In the genomic region with DNA sequence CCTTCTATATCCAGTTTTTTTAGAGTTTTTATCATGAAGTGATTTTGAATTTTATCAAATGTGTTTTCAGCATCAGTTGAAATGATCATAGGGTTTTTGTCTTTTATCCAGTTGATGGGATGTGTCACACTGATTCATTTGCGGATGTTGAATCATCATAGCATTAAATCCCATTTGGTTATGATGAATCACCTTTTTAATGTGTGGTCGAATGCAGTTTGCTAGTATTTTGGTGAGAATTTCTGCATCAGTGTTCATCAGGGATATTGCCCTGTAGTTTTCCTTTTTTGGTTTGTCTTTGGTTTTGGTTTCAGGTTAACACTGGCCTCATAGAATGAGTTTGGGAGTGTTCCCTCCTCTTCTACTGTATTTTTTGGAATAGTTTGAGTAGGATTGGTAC, we compare ENCODE assay signal across 1 cellular context.
TF ChIP-seq lines count a peak whose summit lies in the region.

No MANE protein-coding gene starts in this region.

TF ChIP-seq in SK-N-SH, 30 proteins besides CTCF, POLR2A, EP300 and RAD21 (continued from another document):
- TF ChIP-seq FOXJ3 (CRISPR knock-in tag; IDR thresholded peaks at IDR 0.05) (no peak), NFIC (IDR thresholded peaks at IDR 0.05; ENCODE audit: borderline replicate concordance) (peak; percentile 80; the same call in 1 of the 2 replicates), GATA2 (CRISPR knock-in tag; IDR thresholded peaks at IDR 0.05) (no peak), MEF2A (IDR thresholded peaks at IDR 0.05; ENCODE audit: borderline replicate concordance, low read depth) (peak; percentile 67), TCF12 (IDR thresholded peaks at IDR 0.05) (peak; percentile 98), RFX5 (IDR thresholded peaks at IDR 0.05; ENCODE audit: low read length) (no peak), JUND (IDR thresholded peaks at IDR 0.05) (peak; percentile 100), EZH2phosphoT487 (IDR thresholded peaks at IDR 0.05; ENCODE audit: borderline replicate concordance, low read depth) (no peak), YY1 (IDR thresholded peaks at IDR 0.05; ENCODE audit: low read depth) (no peak), TAF1 (IDR thresholded peaks at IDR 0.05; ENCODE audit: borderline replicate concordance, low read depth, low read length) (no peak), SIN3A (IDR thresholded peaks at IDR 0.05; ENCODE audit: borderline replicate concordance, low read depth, low read length) (0 out of 2 replicates have a peak, but pooled peaks have one; percentile 52), NRF1 (IDR thresholded peaks at IDR 0.05; ENCODE audit: low read depth, low read length) (no peak), GABPA (IDR thresholded peaks at IDR 0.05; ENCODE audit: low read depth) (0 out of 2 replicates have a peak, but pooled peaks have one; percentile 12), FOSL2 (IDR thresholded peaks at IDR 0.05; ENCODE audit: borderline replicate concordance, low read depth) (peak; percentile 100), RCOR1 (IDR thresholded peaks at IDR 0.05; ENCODE audit: low read length) (no peak), TEAD4 (IDR thresholded peaks at IDR 0.05; ENCODE audit: borderline replicate concordance, insufficient read depth) (peak; percentile 87), FOXM1 (IDR thresholded peaks at IDR 0.05; ENCODE audit: low read depth) (peak; percentile 86; the same call in 1 of the 2 replicates)
- TF ChIP-seq, protein P1, sequence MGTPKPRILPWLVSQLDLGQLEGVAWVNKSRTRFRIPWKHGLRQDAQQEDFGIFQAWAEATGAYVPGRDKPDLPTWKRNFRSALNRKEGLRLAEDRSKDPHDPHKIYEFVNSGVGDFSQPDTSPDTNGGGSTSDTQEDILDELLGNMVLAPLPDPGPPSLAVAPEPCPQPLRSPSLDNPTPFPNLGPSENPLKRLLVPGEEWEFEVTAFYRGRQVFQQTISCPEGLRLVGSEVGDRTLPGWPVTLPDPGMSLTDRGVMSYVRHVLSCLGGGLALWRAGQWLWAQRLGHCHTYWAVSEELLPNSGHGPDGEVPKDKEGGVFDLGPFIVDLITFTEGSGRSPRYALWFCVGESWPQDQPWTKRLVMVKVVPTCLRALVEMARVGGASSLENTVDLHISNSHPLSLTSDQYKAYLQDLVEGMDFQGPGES (IDR thresholded peaks at IDR 0.05; ENCODE audit: low read depth, low read length) = no peak
- TF ChIP-seq, protein P2, sequence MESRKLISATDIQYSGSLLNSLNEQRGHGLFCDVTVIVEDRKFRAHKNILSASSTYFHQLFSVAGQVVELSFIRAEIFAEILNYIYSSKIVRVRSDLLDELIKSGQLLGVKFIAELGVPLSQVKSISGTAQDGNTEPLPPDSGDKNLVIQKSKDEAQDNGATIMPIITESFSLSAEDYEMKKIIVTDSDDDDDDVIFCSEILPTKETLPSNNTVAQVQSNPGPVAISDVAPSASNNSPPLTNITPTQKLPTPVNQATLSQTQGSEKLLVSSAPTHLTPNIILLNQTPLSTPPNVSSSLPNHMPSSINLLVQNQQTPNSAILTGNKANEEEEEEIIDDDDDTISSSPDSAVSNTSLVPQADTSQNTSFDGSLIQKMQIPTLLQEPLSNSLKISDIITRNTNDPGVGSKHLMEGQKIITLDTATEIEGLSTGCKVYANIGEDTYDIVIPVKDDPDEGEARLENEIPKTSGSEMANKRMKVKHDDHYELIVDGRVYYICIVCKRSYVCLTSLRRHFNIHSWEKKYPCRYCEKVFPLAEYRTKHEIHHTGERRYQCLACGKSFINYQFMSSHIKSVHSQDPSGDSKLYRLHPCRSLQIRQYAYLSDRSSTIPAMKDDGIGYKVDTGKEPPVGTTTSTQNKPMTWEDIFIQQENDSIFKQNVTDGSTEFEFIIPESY (IDR thresholded peaks at IDR 0.05; ENCODE audit: borderline replicate concordance, low read depth) = 0 out of 2 replicates have a peak, but pooled peaks have one; percentile 31
- TF ChIP-seq, protein P3, sequence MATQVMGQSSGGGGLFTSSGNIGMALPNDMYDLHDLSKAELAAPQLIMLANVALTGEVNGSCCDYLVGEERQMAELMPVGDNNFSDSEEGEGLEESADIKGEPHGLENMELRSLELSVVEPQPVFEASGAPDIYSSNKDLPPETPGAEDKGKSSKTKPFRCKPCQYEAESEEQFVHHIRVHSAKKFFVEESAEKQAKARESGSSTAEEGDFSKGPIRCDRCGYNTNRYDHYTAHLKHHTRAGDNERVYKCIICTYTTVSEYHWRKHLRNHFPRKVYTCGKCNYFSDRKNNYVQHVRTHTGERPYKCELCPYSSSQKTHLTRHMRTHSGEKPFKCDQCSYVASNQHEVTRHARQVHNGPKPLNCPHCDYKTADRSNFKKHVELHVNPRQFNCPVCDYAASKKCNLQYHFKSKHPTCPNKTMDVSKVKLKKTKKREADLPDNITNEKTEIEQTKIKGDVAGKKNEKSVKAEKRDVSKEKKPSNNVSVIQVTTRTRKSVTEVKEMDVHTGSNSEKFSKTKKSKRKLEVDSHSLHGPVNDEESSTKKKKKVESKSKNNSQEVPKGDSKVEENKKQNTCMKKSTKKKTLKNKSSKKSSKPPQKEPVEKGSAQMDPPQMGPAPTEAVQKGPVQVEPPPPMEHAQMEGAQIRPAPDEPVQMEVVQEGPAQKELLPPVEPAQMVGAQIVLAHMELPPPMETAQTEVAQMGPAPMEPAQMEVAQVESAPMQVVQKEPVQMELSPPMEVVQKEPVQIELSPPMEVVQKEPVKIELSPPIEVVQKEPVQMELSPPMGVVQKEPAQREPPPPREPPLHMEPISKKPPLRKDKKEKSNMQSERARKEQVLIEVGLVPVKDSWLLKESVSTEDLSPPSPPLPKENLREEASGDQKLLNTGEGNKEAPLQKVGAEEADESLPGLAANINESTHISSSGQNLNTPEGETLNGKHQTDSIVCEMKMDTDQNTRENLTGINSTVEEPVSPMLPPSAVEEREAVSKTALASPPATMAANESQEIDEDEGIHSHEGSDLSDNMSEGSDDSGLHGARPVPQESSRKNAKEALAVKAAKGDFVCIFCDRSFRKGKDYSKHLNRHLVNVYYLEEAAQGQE (IDR thresholded peaks at IDR 0.05; ENCODE audit: low read depth, low read length) = no peak
- TF ChIP-seq, protein P4, sequence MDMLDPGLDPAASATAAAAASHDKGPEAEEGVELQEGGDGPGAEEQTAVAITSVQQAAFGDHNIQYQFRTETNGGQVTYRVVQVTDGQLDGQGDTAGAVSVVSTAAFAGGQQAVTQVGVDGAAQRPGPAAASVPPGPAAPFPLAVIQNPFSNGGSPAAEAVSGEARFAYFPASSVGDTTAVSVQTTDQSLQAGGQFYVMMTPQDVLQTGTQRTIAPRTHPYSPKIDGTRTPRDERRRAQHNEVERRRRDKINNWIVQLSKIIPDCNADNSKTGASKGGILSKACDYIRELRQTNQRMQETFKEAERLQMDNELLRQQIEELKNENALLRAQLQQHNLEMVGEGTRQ (IDR thresholded peaks at IDR 0.05; ENCODE audit: borderline replicate concordance, low read depth, low read length) = no peak
